Comparison of ENCODE assay signal across 21 cellular contexts in the genomic region with DNA sequence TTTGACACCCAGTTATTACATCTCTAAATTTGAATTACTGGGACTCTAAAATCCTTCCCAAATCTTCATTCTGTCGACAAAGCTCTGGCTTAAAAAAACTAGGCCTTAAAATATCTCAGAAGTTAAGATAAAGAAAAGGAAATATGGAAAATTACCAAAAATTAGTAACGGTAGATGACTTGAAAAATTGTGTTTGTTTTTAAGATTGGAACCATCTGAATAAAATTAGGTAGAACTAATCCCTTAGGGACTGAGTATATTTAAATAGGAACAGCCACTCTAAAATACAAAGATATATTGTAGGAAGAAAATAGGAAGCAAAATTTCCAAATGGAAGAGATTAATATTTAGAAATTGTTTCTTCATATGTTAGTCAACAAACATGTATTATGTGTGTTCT.
"Had no signal": no experiment of that assay in that cellular context is flagged by ENCODE, and none has a peak within 500 bp of the region (broad histone marks: within the 10 kb centered on the region; RNA-seq: fewer than 3 reads in every experiment).

No MANE protein-coding gene starts in this region.

- H3K9me3 ChIP-seq: colonic mucosa, esophagus squamous epithelium, gastrocnemius medialis, heart right ventricle, left lung, lower lobe of right lung had no signal

- H3K36me3 ChIP-seq: colonic mucosa, esophagus squamous epithelium, gastrocnemius medialis, heart right ventricle, left lung, lower lobe of right lung had no signal

- H3K27me3 ChIP-seq: colonic mucosa, esophagus squamous epithelium, gastrocnemius medialis, heart right ventricle, left lung had no signal

- DNase-seq: colonic mucosa; cortex of kidney; effector CD8-positive, alpha-beta T cell; effector memory CD8-positive, alpha-beta T cell; endodermal cell; erythroblast; esophagus squamous epithelium; foreskin fibroblast; foreskin melanocyte; gastrocnemius medialis; glutamatergic neuron; head of caudate nucleus; heart right ventricle; hippocampal formation; left cardiac atrium; left lung; left ventricle myocardium superior; lower lobe of right lung; mesenchymal stem cell; naive thymus-derived CD4-positive, alpha-beta T cell had no signal

- H3K27ac ChIP-seq: colonic mucosa, epithelial cell of prostate, esophagus squamous epithelium, gastrocnemius medialis, heart right ventricle, left lung, lower lobe of right lung had no signal

- H3K4me3 ChIP-seq: colonic mucosa, esophagus squamous epithelium, gastrocnemius medialis, heart right ventricle, left lung, lower lobe of right lung had no signal

- H3K4me1 ChIP-seq: colonic mucosa, esophagus squamous epithelium, gastrocnemius medialis, heart right ventricle, left lung, lower lobe of right lung had no signal
